Comparison of ENCODE assay signal across 14 cellular contexts in genomic region chr12:56361487-56362129, GRCh38. TPM values are rescaled to one million over a fixed set of nuclear protein-coding genes. Genes with fewer than 3 reads are reported as not detected.
DNase-seq lines count a peak whose midpoint lies in the region; ATAC-seq and TF ChIP-seq lines count a peak whose summit lies in the region.
"Had no signal": no experiment of that assay in that cellular context is flagged by ENCODE, and none has a peak within 500 bp of the region (broad histone marks: within the 10 kb centered on the region; RNA-seq: fewer than 3 reads in every experiment).

No MANE protein-coding gene starts in this region.

- no peaks in the 10 kb centered on the region for H3K27me3 Mint-ChIP-seq in activated T-helper 2 cell treated with anti-CD3 and anti-CD28 coated beads, Interferon-gamma antibody, Interleukin-2, Interleukin-4, amounts not matched to agents 10 μg/mL and 5 μg/mL and 100 μg/mL, durations not matched to agents 14 hours and 24 hours and 36 hours (ENCODE audit: low read depth)
- no peaks in the 10 kb centered on the region for H3K27me3 Mint-ChIP-seq in naive thymus-derived CD4-positive, alpha-beta T cell

- H3K9me3 Mint-ChIP-seq in activated T-helper 2 cell treated with anti-CD3 and anti-CD28 coated beads, Interferon-gamma antibody, Interleukin-2, Interleukin-4, amounts not matched to agents 10 μg/mL and 5 μg/mL and 100 μg/mL, durations not matched to agents 14 hours and 24 hours and 36 hours: no peaks in the 10 kb centered on the region
- H3K9me3 Mint-ChIP-seq in naive thymus-derived CD4-positive, alpha-beta T cell: no peaks in the 10 kb centered on the region

- H3K36me3 Mint-ChIP-seq in activated T-helper 2 cell treated with anti-CD3 and anti-CD28 coated beads, Interferon-gamma antibody, Interleukin-2, Interleukin-4, amounts not matched to agents 10 μg/mL and 5 μg/mL and 100 μg/mL, durations not matched to agents 14 hours and 24 hours and 36 hours (ENCODE audit: low read depth): no peaks in the 10 kb centered on the region
- peaks cover 0 to 12% (median 0%) of the 10 kb centered on the region in 5 donors for H3K36me3 Mint-ChIP-seq in naive thymus-derived CD4-positive, alpha-beta T cell

- no peak overlapping the region for H3K27ac ChIP-seq in naive thymus-derived CD4-positive, alpha-beta T cell (ENCODE audit: low read depth, low read length)

- intact Hi-C loops in activated T-helper 2 cell treated with anti-CD3 and anti-CD28 coated beads, Interferon-gamma antibody, Interleukin-2, Interleukin-4, amounts not matched to agents 10 μg/mL and 5 μg/mL and 100 μg/mL, durations not matched to agents 14 hours and 24 hours and 36 hours (cut with micrococcal nuclease): loop anchor here (5.0 kb wide), 1 partner anchor 101 kb away; no protein-coding TSS in a partner anchor
- intact Hi-C loops in naive thymus-derived CD4-positive, alpha-beta T cell (cut with micrococcal nuclease): loop anchor here (2.0 kb wide), 8 partner anchors 87 to 389 kb away; partner anchors contain the start of genes ANKRD52 (in 1 of the 2), ESYT1 (in 1 of the 2), MYL6 (in 1 of the 2) and NABP2 (in 1 of the 2)
- intact Hi-C loops in sciatic nerve (cut with DNase I): no loop called here

- no peaks in the 10 kb centered on the region for H3K9me3 ChIP-seq in naive thymus-derived CD4-positive, alpha-beta T cell (ENCODE audit: control insufficient read depth in 2 of 3, low read length in 3 of 3)
- H3K9me3 ChIP-seq: upper lobe of left lung had no signal

- no peak for ATAC-seq in naive thymus-derived CD4-positive, alpha-beta T cell
- ATAC-seq in sciatic nerve: no peak

- POLR2A ChIA-PET in naive thymus-derived CD4-positive, alpha-beta T cell (lab: Charles Lee): interaction anchor here (0.5 to 7.8 kb wide), 7 partner anchors 8 to 243 kb away, joined by 3 to 156 read pairs (median 11); partner anchors contain the start of genes CNPY2, IL23A, PAN2 and RNF41

- in situ Hi-C loops in GM18951 (cut with MboI; ENCODE audit: low sequenced_read_pairs, unreplicated experiment): no loop called here

- H3K27ac Mint-ChIP-seq in activated T-helper 2 cell treated with anti-CD3 and anti-CD28 coated beads, Interferon-gamma antibody, Interleukin-2, Interleukin-4, amounts not matched to agents 10 μg/mL and 5 μg/mL and 100 μg/mL, durations not matched to agents 14 hours and 24 hours and 36 hours: no peak overlapping the region
- H3K27ac Mint-ChIP-seq in naive thymus-derived CD4-positive, alpha-beta T cell: peak overlapping the region; percentile 40 to 98 (median 95)

- TF ChIP-seq POLR2A in GM18951 (IDR thresholded peaks at IDR 0.05; ENCODE audit: extremely low read depth, insufficient read depth, insufficient read length): peak; percentile 13

- H3K36me3 ChIP-seq in naive thymus-derived CD4-positive, alpha-beta T cell (ENCODE audit: control insufficient read depth in 2 of 3, insufficient read depth in 3 of 3, low read length in 3 of 3): no peaks in the 10 kb centered on the region

- no peak overlapping the region for H3K4me3 ChIP-seq in naive thymus-derived CD4-positive, alpha-beta T cell (ENCODE audit: low read length)

- CTCF ChIA-PET in naive thymus-derived CD4-positive, alpha-beta T cell (lab: Charles Lee): interaction anchor here (0.8 to 1.6 kb wide), 2 partner anchors 8 to 102 kb away, joined by 3 to 4 read pairs; no protein-coding TSS in a partner anchor

- peaks cover 16 to 17% of the 10 kb centered on the region in 2 donors for H3K4me1 ChIP-seq in naive thymus-derived CD4-positive, alpha-beta T cell (ENCODE audit: control insufficient read depth in 2 of 2, insufficient read depth in 2 of 2, low read length in 2 of 2)

- DNase-seq in DMS53 (lab: John Stamatoyannopoulos, UW) (peak; percentile 48), DMS53 treated with DMSO at 0.1 percent for 48 hours (lab: John Stamatoyannopoulos, UW; ENCODE audit: unreplicated experiment) (no peak), sciatic nerve (ENCODE audit: low spot score) (no peak), NCI-H510A (lab: John Stamatoyannopoulos, UW) (no peak), NCI-H526 treated with DMSO at 0.1 percent for 48 hours (lab: John Stamatoyannopoulos, UW) (no peak)
- no peak for DNase-seq in activated T-helper 2 cell treated with anti-CD3 and anti-CD28 coated beads, Interferon-gamma antibody, Interleukin-2, Interleukin-4, amounts not matched to agents 10 μg/mL and 5 μg/mL and 100 μg/mL, durations not matched to agents 14 hours and 24 hours and 36 hours (ENCODE audit: low spot score)
- no peak for DNase-seq in naive thymus-derived CD4-positive, alpha-beta T cell
- DNase-seq: 8988T, activated gamma-delta T cell, NCI-H2227 treated with DMSO at 0.1 percent for 48 hours, upper lobe of left lung had no signal

- H3K27me3 ChIP-seq in naive thymus-derived CD4-positive, alpha-beta T cell (ENCODE audit: control insufficient read depth in 2 of 2, insufficient read depth in 2 of 2, low read length in 2 of 2): no peaks in the 10 kb centered on the region
- H3K27me3 ChIP-seq: upper lobe of left lung had no signal

- peaks cover 24% of the 10 kb centered on the region for H3K4me1 Mint-ChIP-seq in activated T-helper 2 cell treated with anti-CD3 and anti-CD28 coated beads, Interferon-gamma antibody, Interleukin-2, Interleukin-4, amounts not matched to agents 10 μg/mL and 5 μg/mL and 100 μg/mL, durations not matched to agents 14 hours and 24 hours and 36 hours (ENCODE audit: low read depth)
- H3K4me1 Mint-ChIP-seq in naive thymus-derived CD4-positive, alpha-beta T cell: peaks cover 14 to 35% (median 25%) of the 10 kb centered on the region in 7 donors

- peak overlapping the region; percentile 89 for H3K4me3 Mint-ChIP-seq in activated T-helper 2 cell treated with anti-CD3 and anti-CD28 coated beads, Interferon-gamma antibody, Interleukin-2, Interleukin-4, amounts not matched to agents 10 μg/mL and 5 μg/mL and 100 μg/mL, durations not matched to agents 14 hours and 24 hours and 36 hours (ENCODE audit: low read depth)
- H3K4me3 Mint-ChIP-seq in naive thymus-derived CD4-positive, alpha-beta T cell: peak overlapping the region; percentile 83 to 99 (median 96)

RNA-seq across cellular contexts. Expression of gene APOF, which starts 1.0 kb away (rescaled TPM):
- not detected in 2 replicates for total RNA-seq in activated T-helper 2 cell treated with anti-CD3 and anti-CD28 coated beads, Interferon-gamma antibody, Interleukin-2, Interleukin-4, amounts not matched to agents 10 μg/mL and 5 μg/mL and 100 μg/mL, durations not matched to agents 14 hours and 24 hours and 36 hours
- total RNA-seq in naive thymus-derived CD4-positive, alpha-beta T cell: not detected
- under 1 TPM in 1 of 2 donors, not detected in 1; 0.12 TPM for polyA plus RNA-seq in naive thymus-derived CD4-positive, alpha-beta T cell
- not detected for total RNA-seq in sciatic nerve
- total RNA-seq: fibroblast of lung, skeletal muscle tissue had no signal
- polyA plus RNA-seq: fibroblast of lung had no signal

RNA-seq across cellular contexts. Expression of gene STAT2, which starts 1.7 kb away (rescaled TPM):
- total RNA-seq in activated T-helper 2 cell treated with anti-CD3 and anti-CD28 coated beads, Interferon-gamma antibody, Interleukin-2, Interleukin-4, amounts not matched to agents 10 μg/mL and 5 μg/mL and 100 μg/mL, durations not matched to agents 14 hours and 24 hours and 36 hours: 70.3 and 75.0 TPM in 2 replicates
- 100 to 1,000 TPM; 119 to 291 (median 182) TPM for total RNA-seq in naive thymus-derived CD4-positive, alpha-beta T cell
- polyA plus RNA-seq in naive thymus-derived CD4-positive, alpha-beta T cell: 10 to 100 TPM; 64.1 to 80.3 TPM
- total RNA-seq in sciatic nerve: 195 TPM

RNA-seq across cellular contexts. Expression of gene IL23A, which starts 22.9 kb away (rescaled TPM):
- total RNA-seq in activated T-helper 2 cell treated with anti-CD3 and anti-CD28 coated beads, Interferon-gamma antibody, Interleukin-2, Interleukin-4, amounts not matched to agents 10 μg/mL and 5 μg/mL and 100 μg/mL, durations not matched to agents 14 hours and 24 hours and 36 hours: 30.4 and 31.0 TPM in 2 replicates
- total RNA-seq in naive thymus-derived CD4-positive, alpha-beta T cell: 10 to 100 TPM; 14.4 to 42.0 (median 20.1) TPM
- polyA plus RNA-seq in naive thymus-derived CD4-positive, alpha-beta T cell: 10 to 100 TPM; 14.8 to 25.2 TPM
- total RNA-seq in sciatic nerve: not detected
- total RNA-seq: skeletal muscle tissue had no signal
- polyA plus RNA-seq: fibroblast of lung had no signal

RNA-seq across cellular contexts. Expression of gene PAN2, which starts 27.8 kb away (rescaled TPM):
- 28.7 and 28.9 TPM in 2 replicates for total RNA-seq in activated T-helper 2 cell treated with anti-CD3 and anti-CD28 coated beads, Interferon-gamma antibody, Interleukin-2, Interleukin-4, amounts not matched to agents 10 μg/mL and 5 μg/mL and 100 μg/mL, durations not matched to agents 14 hours and 24 hours and 36 hours
- total RNA-seq in naive thymus-derived CD4-positive, alpha-beta T cell: 100 to 1,000 TPM in 4 of 5 experiments, 10 to 100 TPM in 1; 65.8 to 279 (median 144) TPM
- polyA plus RNA-seq in naive thymus-derived CD4-positive, alpha-beta T cell: 10 to 100 TPM; 11.4 to 13.9 TPM
- 101 TPM for total RNA-seq in sciatic nerve

RNA-seq across cellular contexts. Expression of gene CNPY2, which starts 45.8 kb away (rescaled TPM):
- 160 and 165 TPM in 2 replicates for total RNA-seq in activated T-helper 2 cell treated with anti-CD3 and anti-CD28 coated beads, Interferon-gamma antibody, Interleukin-2, Interleukin-4, amounts not matched to agents 10 μg/mL and 5 μg/mL and 100 μg/mL, durations not matched to agents 14 hours and 24 hours and 36 hours
- 100 to 1,000 TPM in 1 of 5 experiments, 10 to 100 TPM in 4; 48.4 to 134 (median 87.6) TPM for total RNA-seq in naive thymus-derived CD4-positive, alpha-beta T cell
- 100 to 1,000 TPM; 183 to 184 TPM for polyA plus RNA-seq in naive thymus-derived CD4-positive, alpha-beta T cell
- 87.3 TPM for total RNA-seq in sciatic nerve

Comparison
In these comparisons a context has a peak if more than half of its experiments do, and no peak if none do; other contexts are left out.
1. RNA of gene IL23A, which starts 22.9 kb away (total RNA-seq): 30.4 to 31.0 TPM in activated T-helper 2 cell treated with anti-CD3 and anti-CD28 coated beads, Interferon-gamma antibody, Interleukin-2, Interleukin-4, amounts not matched to agents 10 μg/mL and 5 μg/mL and 100 μg/mL, durations not matched to agents 14 hours and 24 hours and 36 hours and 14.4 to 42.0 TPM in naive thymus-derived CD4-positive, alpha-beta T cell; not detected in sciatic nerve (single experiment); every median in the first group is over 10 times any median in the second.